18 cellular contexts compared by ENCODE assay signal in genomic region chr12:601976-602699, GRCh38.
DNase-seq lines count a peak whose midpoint lies in the region; ATAC-seq and TF ChIP-seq lines count a peak whose summit lies in the region.
"Had no signal": no experiment of that assay in that cellular context is flagged by ENCODE, and none has a peak within 500 bp of the region (broad histone marks: within the 10 kb centered on the region; RNA-seq: fewer than 3 reads in every experiment).

No MANE protein-coding gene starts in this region.

- DNase-seq in NCI-H2029 (lab: John Stamatoyannopoulos, UW) (peak; percentile 36), NCI-H2029 treated with DMSO at 0.1 percent for 48 hours (lab: John Stamatoyannopoulos, UW) (no peak), PC-3 (no peak), left lobe of liver (ENCODE audit: low spot score) (no peak), HuH-7 (ENCODE audit: low spot score) (no peak), T-helper 17 cell (no peak), NCI-H82 treated with DMSO at 0.1 percent for 48 hours (lab: John Stamatoyannopoulos, UW; ENCODE audit: unreplicated experiment) (no peak), iPS-NIHi7 (ENCODE audit: extremely low spot score) (no peak)
- DNase-seq: 8988T; CD8-positive, alpha-beta T cell; DND-41; H9; NCI-H1417; NCI-H526 treated with DMSO at 0.1 percent for 48 hours; Peyer's patch had no signal

- H3K9me2 ChIP-seq in PC-3 (replicated peaks; ENCODE audit: low read length): no peaks in the 10 kb centered on the region

- no TSS peak for BruUV-seq in PC-3 (replicated peaks; lab: Mats Ljungman, UMichigan)

- POLR2A ChIA-PET in PC-3 (lab: Charles Lee; ENCODE audit: unreplicated experiment): interaction anchor here (0.6 kb wide), 1 partner anchor 187 kb away, joined by 4 read pairs; no protein-coding TSS in a partner anchor

- H3K4me1 ChIP-seq in PC-3 (ENCODE audit: insufficient read depth, low read length): peaks cover 3% of the 10 kb centered on the region
- H3K4me1 ChIP-seq: Peyer's patch had no signal

- H3F3A ChIP-seq in PC-3 (ENCODE audit: low read length, unreplicated experiment): no peaks in the 10 kb centered on the region

- H3K9ac ChIP-seq in PC-3 (ENCODE audit: low read length): no peak overlapping the region

- peaks cover 12% of the 10 kb centered on the region for H3K4me1 Mint-ChIP-seq in T-helper 17 cell
- H3K4me1 Mint-ChIP-seq: IgD-negative memory B cell had no signal

- intact Hi-C loops in PC-3 (cut with micrococcal nuclease): no loop called here

- no peak overlapping the region for H3K27ac ChIP-seq in PC-3 (ENCODE audit: low read length)
- H3K27ac ChIP-seq: Peyer's patch, SK-N-MC had no signal

- H3K9me3 ChIP-seq in PC-3 (ENCODE audit: low read length) (no peaks in the 10 kb centered on the region), T-helper 17 cell (ENCODE audit: control insufficient read depth, low read length, poor library complexity, severe bottlenecking) (no peaks in the 10 kb centered on the region)
- H3K9me3 ChIP-seq: Peyer's patch had no signal

- no peak overlapping the region for H2AFZ ChIP-seq in PC-3 (ENCODE audit: low read length)

- H3K36me3 ChIP-seq in PC-3 (ENCODE audit: low read depth, low read length): no peaks in the 10 kb centered on the region
- H3K36me3 ChIP-seq: Peyer's patch had no signal

- ATAC-seq in PC-3: peak; percentile 77
- peak; percentile 55 for ATAC-seq in left lobe of liver
- no peak for ATAC-seq in T-helper 17 cell
- ATAC-seq: CD8-positive, alpha-beta T cell; Right ventricle myocardium inferior had no signal

- H4K20me1 ChIP-seq in PC-3 (ENCODE audit: low read length): no peaks in the 10 kb centered on the region

- H3K4me3 Mint-ChIP-seq in T-helper 17 cell: no peak overlapping the region
- H3K4me3 Mint-ChIP-seq: CD8-positive, alpha-beta T cell; H9; IgD-negative memory B cell had no signal

- no peak overlapping the region for H3K4me2 ChIP-seq in PC-3 (ENCODE audit: low read length)

- H3K27me3 Mint-ChIP-seq in T-helper 17 cell: no peaks in the 10 kb centered on the region
- H3K27me3 Mint-ChIP-seq: IgD-negative memory B cell had no signal

- no peaks in the 10 kb centered on the region for H3K36me3 Mint-ChIP-seq in T-helper 17 cell (ENCODE audit: low read depth)
- H3K36me3 Mint-ChIP-seq: CD8-positive, alpha-beta T cell had no signal

- H3K27ac Mint-ChIP-seq in T-helper 17 cell: no peak overlapping the region
- H3K27ac Mint-ChIP-seq: CD8-positive, alpha-beta T cell; H9; IgD-negative memory B cell had no signal

- CTCF ChIA-PET in PC-3 (lab: Charles Lee): no interaction called here

- no peaks in the 10 kb centered on the region for H3K27me3 ChIP-seq in PC-3 (ENCODE audit: low read length)
- H3K27me3 ChIP-seq: Peyer's patch had no signal

- no peaks in the 10 kb centered on the region for H3K79me2 ChIP-seq in PC-3 (ENCODE audit: low read length)

- H3K4me3 ChIP-seq in PC-3 (ENCODE audit: low read length): no peak overlapping the region
- H3K4me3 ChIP-seq: Peyer's patch, SK-N-MC had no signal

- no peak for TF ChIP-seq CTCF in PC-3 (conservative IDR thresholded peaks at IDR 0.05; ENCODE audit: low read depth, low read length)
